ENCODE assay signal across 1 cellular context in the genomic region with DNA sequence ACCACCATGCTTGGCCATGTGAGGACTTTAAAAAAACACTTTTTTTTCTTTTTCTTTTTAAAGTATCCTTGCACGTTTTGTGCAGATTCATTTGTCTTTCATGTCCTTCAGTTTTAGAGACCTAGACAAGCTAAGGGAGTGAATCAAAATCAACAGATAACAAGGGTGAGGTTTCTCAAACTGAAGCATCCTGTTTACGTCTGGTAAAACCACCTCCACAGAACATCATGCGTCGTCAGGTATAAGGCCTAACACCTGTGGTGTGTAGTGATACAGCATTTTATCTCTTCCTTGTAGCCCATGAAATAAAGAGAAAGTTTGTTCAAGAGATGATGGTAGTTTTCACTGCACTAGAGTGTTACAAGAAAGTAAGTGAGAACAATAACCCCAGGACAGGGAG.
TF ChIP-seq lines count a peak whose summit lies in the region.

No MANE protein-coding gene starts in this region.

TF ChIP-seq in GM12891, 5 proteins besides CTCF, POLR2A, EP300 and RAD21:
- TF ChIP-seq POU2F2 (IDR thresholded peaks at IDR 0.05; ENCODE audit: low read depth, low read length) = no peak
- TF ChIP-seq POLR2AphosphoS5 (IDR thresholded peaks at IDR 0.05; ENCODE audit: low read depth, low read length) = no peak
- no peak for TF ChIP-seq TAF1 (IDR thresholded peaks at IDR 0.05; ENCODE audit: low read depth, low read length)
- no peak for TF ChIP-seq PAX5 (IDR thresholded peaks at IDR 0.05; ENCODE audit: insufficient read depth, low read length, severe bottlenecking)
- TF ChIP-seq SPI1 (IDR thresholded peaks at IDR 0.05; ENCODE audit: low read depth, low read length) = no peak
TF ChIP-seq in GM12891: peak in this region for 0.
